In the genomic region with DNA sequence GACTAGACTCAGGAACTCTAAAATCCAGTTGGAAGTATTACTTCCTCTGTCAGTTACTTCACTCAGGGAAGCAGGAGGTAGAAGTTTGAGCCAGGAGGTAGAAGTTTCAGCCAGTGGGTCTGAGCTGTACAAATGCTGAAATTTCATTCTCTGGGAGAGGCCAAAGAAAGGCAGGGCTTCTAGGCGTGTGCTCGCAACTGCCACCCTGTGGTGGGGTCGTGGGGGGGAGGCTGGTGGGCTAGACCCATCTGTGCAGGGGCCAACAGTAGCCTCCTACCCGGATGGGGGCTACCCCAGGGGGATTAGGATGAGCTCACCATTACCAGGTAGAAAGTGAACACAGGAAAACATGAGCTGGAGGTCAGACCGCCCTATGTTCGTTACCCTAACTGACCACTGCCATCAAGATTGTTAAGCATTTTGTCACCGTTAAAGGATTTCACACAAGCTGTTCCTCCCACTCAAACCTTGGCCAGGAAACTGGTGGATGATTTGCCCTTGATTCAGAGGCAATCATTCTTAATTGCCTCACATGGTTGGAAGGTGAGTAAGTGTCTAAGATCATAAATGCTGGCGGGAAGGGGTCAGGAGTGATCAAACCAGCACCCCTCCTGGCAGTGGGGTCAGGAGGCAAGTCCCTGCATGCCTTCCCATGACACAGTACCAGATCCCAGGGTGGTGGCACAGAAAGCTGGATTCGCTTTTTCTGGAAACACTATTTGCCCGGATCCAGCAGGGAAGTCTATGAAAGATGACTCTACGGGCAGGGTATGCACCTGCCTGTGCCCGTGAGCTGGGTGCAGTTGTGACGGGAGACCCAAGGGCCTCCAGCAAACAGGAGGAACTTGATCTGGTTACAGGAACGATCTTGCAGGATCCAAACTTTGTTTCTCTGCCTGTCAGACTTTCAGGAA, we compare ENCODE assay signal across 8 cellular contexts. TPM values are rescaled to one million over a fixed set of nuclear protein-coding genes. Genes with fewer than 3 reads are reported as not detected.
DNase-seq lines count a peak whose midpoint lies in the region; ATAC-seq and TF ChIP-seq lines count a peak whose summit lies in the region.

No MANE protein-coding gene starts in this region.

- peak overlapping the region; percentile 97 for H4K91ac ChIP-seq in mesenchymal stem cell (ENCODE audit: low read length)

- TF ChIP-seq CTCF in AG04450 (IDR thresholded peaks at IDR 0.05; ENCODE audit: low read depth, low read length) (peak; percentile 51), astrocyte of the spinal cord (IDR thresholded peaks at IDR 0.05; ENCODE audit: low read depth, low read length) (peak; percentile 53)

- H3K4me2 ChIP-seq in mesenchymal stem cell (ENCODE audit: low read length, poor library complexity, severe bottlenecking) = peak overlapping the region; percentile 43

- H2BK120ac ChIP-seq in mesenchymal stem cell (ENCODE audit: low read depth, low read length) = peak overlapping the region; percentile 91

- POLR2A ChIA-PET in AG04450 (lab: Yijun Ruan, JAX) = interaction anchor here (0.7 to 2.2 kb wide), 5 partner anchors 10 to 34 kb away, joined by 3 to 10 read pairs (median 3); no protein-coding TSS in a partner anchor

- H3K18ac ChIP-seq in mesenchymal stem cell (ENCODE audit: low read depth in 1 of 2, low read length in 2 of 2) = peak overlapping the region; percentile 79 to 94

- H3K27ac ChIP-seq in AG04450 (ENCODE audit: low read depth, low read length) (peak overlapping the region; percentile 81), mesenchymal stem cell (ENCODE audit: low read length, poor library complexity, severe bottlenecking) (peak overlapping the region; percentile 97)

- peak overlapping the region; percentile 92 to 99 for H2BK12ac ChIP-seq in mesenchymal stem cell (ENCODE audit: low read length in 2 of 2)

- H3K4ac ChIP-seq in mesenchymal stem cell (ENCODE audit: low read depth in 1 of 2, low read length in 2 of 2) = peak overlapping the region; percentile 85 to 93

- peak overlapping the region; percentile 84 for H2AK5ac ChIP-seq in mesenchymal stem cell (ENCODE audit: low read length, severe bottlenecking)

- no peaks in the 10 kb centered on the region for H3K27me3 ChIP-seq in AG04450 (ENCODE audit: control insufficient read depth, insufficient read depth, low read length)
- no peaks in the 10 kb centered on the region for H3K27me3 ChIP-seq in mesenchymal stem cell (ENCODE audit: control insufficient read depth in 1 of 2, insufficient read depth in 1 of 2, low read length in 2 of 2)

- H3K9me3 ChIP-seq in AG04450 (ENCODE audit: control insufficient read depth, insufficient read depth, low read length) = peaks cover 7% of the 10 kb centered on the region
- no peaks in the 10 kb centered on the region for H3K9me3 ChIP-seq in mesenchymal stem cell (ENCODE audit: control insufficient read depth, low read length)

- peak overlapping the region; percentile 99 for H4K8ac ChIP-seq in mesenchymal stem cell (ENCODE audit: low read length)

- DNase-seq in AG04450 (ENCODE audit: low read depth, low spot score) (peak; percentile 62), LHCN-M2 (ENCODE audit: low read depth) (peak; percentile 98), astrocyte of the spinal cord (ENCODE audit: low read depth, low spot score) (peak; percentile 94), mesenchymal stem cell (peak; percentile 88), NCI-H1092 treated with DMSO at 0.1 percent for 48 hours (lab: John Stamatoyannopoulos, UW) (no peak), NK-92 (lab: John Stamatoyannopoulos, UW; ENCODE audit: unreplicated experiment) (no peak)
- DNase-seq in activated T-cell treated with anti-CD3 and anti-CD28 coated beads, Interleukin-2, amount 50 U/mL, for 48 hours = no peak

- 40% methylated on average over 14 of the region's 14 CpGs for WGBS in mesenchymal stem cell

- no peak for ATAC-seq in GM21786 (IDR thresholded peaks at IDR 0.05; ENCODE audit: unreplicated experiment)

- peak overlapping the region; percentile 15 for H2AFZ ChIP-seq in mesenchymal stem cell (ENCODE audit: low read depth, low read length)

- peaks cover 12% of the 10 kb centered on the region for H3K79me1 ChIP-seq in mesenchymal stem cell (replicated peaks; ENCODE audit: low read length, poor library complexity, severe bottlenecking)

- peak overlapping the region; percentile 95 for H2BK5ac ChIP-seq in mesenchymal stem cell (ENCODE audit: low read depth, low read length, poor library complexity, severe bottlenecking)

- peak overlapping the region; percentile 55 for H3K9ac ChIP-seq in mesenchymal stem cell (ENCODE audit: low read length)

- CTCF ChIA-PET in AG04450 (lab: Charles Lee) = interaction anchor here (0.7 to 2.0 kb wide), 9 partner anchors 12 to 117 kb away, joined by 3 to 14 read pairs (median 5); no protein-coding TSS in a partner anchor

- peak overlapping the region; percentile 86 for H2BK15ac ChIP-seq in mesenchymal stem cell (ENCODE audit: low read depth, poor library complexity, severe bottlenecking)

- H3K14ac ChIP-seq in mesenchymal stem cell (ENCODE audit: low read length in 2 of 2) = peak overlapping the region in 1 of 2 experiments; percentile 46

- H3K4me3 ChIP-seq in AG04450 (ENCODE audit: low read depth, low read length) (no peak overlapping the region), astrocyte of the spinal cord (ENCODE audit: low read depth, low read length) (no peak overlapping the region), mesenchymal stem cell (ENCODE audit: insufficient read depth in 1 of 2, low read depth in 1 of 2, low read length in 2 of 2) (no peak overlapping the region)

- H3K23ac ChIP-seq in mesenchymal stem cell (ENCODE audit: low read length in 2 of 2) = peak overlapping the region in 1 of 2 experiments; percentile 64

- in situ Hi-C loops in astrocyte of the spinal cord (cut with HindIII; ENCODE audit: low sequenced_read_pairs) = no loop called here

- peaks cover 0 to 2% of the 10 kb centered on the region in 2 experiments for H3K36me3 ChIP-seq in mesenchymal stem cell (ENCODE audit: control insufficient read depth in 1 of 2, insufficient read depth in 2 of 2, low read depth in 1 of 2, low read length in 2 of 2)

- H3K4me1 ChIP-seq in mesenchymal stem cell (ENCODE audit: control insufficient read depth, insufficient read depth, low read depth, low read length) = peaks cover 15% of the 10 kb centered on the region

RNA-seq across cellular contexts. Expression of gene FHL2, which starts 5.2 kb away (rescaled TPM):
- polyA plus RNA-seq in AG04450 (2011; rRNA removed) = 497 and 555 TPM in 2 replicates
- polyA minus RNA-seq in AG04450 (2011; rRNA and poly(A)+ RNA removed) = 400 and 514 TPM in 2 replicates
- total RNA-seq in LHCN-M2 (2014; rRNA removed) = 246 and 312 TPM in 2 replicates
- 282 TPM for polyA plus RNA-seq in LHCN-M2 (2012)
- polyA plus RNA-seq in mesenchymal stem cell (2013, experiment 1 of 2) = 258 TPM
- 261 TPM for polyA plus RNA-seq in mesenchymal stem cell (2013, experiment 2 of 2)

Comparison
In these comparisons a context has a peak if more than half of its experiments do, and no peak if none do; other contexts are left out.
1. DNase-seq: peak in AG04450 (single experiment), LHCN-M2 (single experiment), astrocyte of the spinal cord (single experiment) and mesenchymal stem cell (single experiment); none in NCI-H1092 treated with DMSO at 0.1 percent for 48 hours (single experiment), NK-92 (single experiment) and activated T-cell treated with anti-CD3 and anti-CD28 coated beads, Interleukin-2, amount 50 U/mL, for 48 hours (0 of 2).